ENCODE assay signal across 26 cellular contexts in the genomic region with DNA sequence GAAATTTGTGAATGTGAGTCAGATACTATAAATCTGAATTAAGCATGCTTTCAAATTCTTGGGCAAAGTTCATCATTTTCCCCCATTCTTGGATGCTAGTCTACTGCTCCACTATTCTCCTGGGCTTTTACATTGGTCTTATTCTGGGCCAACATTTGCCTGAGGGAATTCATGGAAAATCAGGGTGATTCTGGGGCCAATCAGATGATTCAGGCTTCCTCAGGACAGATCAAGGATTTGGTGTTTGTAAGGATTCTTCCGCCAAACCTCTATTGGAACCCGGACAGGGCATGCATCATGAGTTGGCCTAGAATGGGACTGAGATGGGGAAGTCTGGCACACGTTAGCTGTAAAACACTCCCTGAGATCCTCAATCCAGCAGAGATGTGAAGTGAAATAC.
DNase-seq lines count a peak whose midpoint lies in the region; ATAC-seq, FAIRE-seq and TF ChIP-seq lines count a peak whose summit lies in the region.
"Had no signal": no experiment of that assay in that cellular context is flagged by ENCODE, and none has a peak within 500 bp of the region (broad histone marks: within the 10 kb centered on the region; RNA-seq: fewer than 3 reads in every experiment).

No MANE protein-coding gene starts in this region.

- TF ChIP-seq CTCF in astrocyte (IDR thresholded peaks at IDR 0.05; ENCODE audit: insufficient read depth, low read depth, low read length), result no peak
- TF ChIP-seq CTCF in left lung (IDR thresholded peaks at IDR 0.05), result no peak

- H3K4me3 ChIP-seq in astrocyte (ENCODE audit: insufficient read depth, low read depth, low read length), result no peak overlapping the region
- H3K4me3 ChIP-seq in left lung, result no peak overlapping the region
- no peak overlapping the region for H3K4me3 ChIP-seq in aorta (ENCODE audit: low read length in 2 of 2)
- no peak overlapping the region for H3K4me3 ChIP-seq in neuronal stem cell (ENCODE audit: low read length in 2 of 2)
- H3K4me3 ChIP-seq: body of pancreas, neural progenitor cell, tibial artery had no signal

- DNase-seq in Right ventricle myocardium inferior (ENCODE audit: missing footprints) (no peak), cardiac septum (ENCODE audit: low spot score) (no peak), astrocyte (ENCODE audit: low read depth) (peak; percentile 71), left lung (no peak), aorta (peak in 1 of 2 donors; percentile 65), neuronal stem cell (ENCODE audit: low spot score) (no peak), ureter (ENCODE audit: low spot score) (no peak), head of caudate nucleus (no peak)
- DNase-seq: activated CD4-positive, alpha-beta T cell treated with anti-CD3 and anti-CD28 coated beads, Interleukin-2, amount 50 U/mL, for 48 hours; activated naive CD4-positive, alpha-beta T cell treated with anti-CD3 and anti-CD28 coated beads for 36 hours; activated T-cell treated with anti-CD3 and anti-CD28 coated beads for 4 hours; cortex of kidney; Kasumi-1; NCI-H526; retina; SHP77; stimulated activated CD4-positive, alpha-beta T cell treated with anti-CD3 and anti-CD28 coated beads, Interleukin-15, amount 100 ng/mL, for 24 hours; T-helper 1 cell had no signal

- H3K4ac ChIP-seq in neuronal stem cell (ENCODE audit: low read length), result no peak overlapping the region

- H4K91ac ChIP-seq in neuronal stem cell (ENCODE audit: low read depth, low read length, poor library complexity), result no peak overlapping the region

- no peak overlapping the region for H3K23ac ChIP-seq in neuronal stem cell (ENCODE audit: low read depth, low read length, poor library complexity)

- H3K9ac ChIP-seq in astrocyte (ENCODE audit: low read length) (no peak overlapping the region), neuronal stem cell (ENCODE audit: low read depth, low read length, poor library complexity) (no peak overlapping the region)
- H3K9ac ChIP-seq: neural progenitor cell had no signal

- peaks cover 3% of the 10 kb centered on the region for H3K9me3 Mint-ChIP-seq in astrocyte (ENCODE audit: unreplicated experiment)
- H3K9me3 Mint-ChIP-seq: neural progenitor cell had no signal

- H3K4me3 Mint-ChIP-seq in astrocyte (ENCODE audit: unreplicated experiment), result no peak overlapping the region
- H3K4me3 Mint-ChIP-seq: activated naive CD4-positive, alpha-beta T cell treated with anti-CD3 and anti-CD28 coated beads for 36 hours; neural progenitor cell; WTC11 had no signal

- H3K36me3 ChIP-seq in astrocyte (ENCODE audit: insufficient read depth, low read length) (no peaks in the 10 kb centered on the region), left lung (peaks cover 0 to 4% of the 10 kb centered on the region in 2 donors), aorta (ENCODE audit: control insufficient read depth in 1 of 2, insufficient read depth in 2 of 2, low read length in 1 of 2) (peaks cover 0 to 6% of the 10 kb centered on the region in 2 donors), neuronal stem cell (replicated peaks in 1 of 2; ENCODE audit: control insufficient read depth in 2 of 2, insufficient read depth in 2 of 2, low read length in 2 of 2) (no peaks in the 10 kb centered on the region)
- H3K36me3 ChIP-seq: neural progenitor cell had no signal

- H2AFZ ChIP-seq in astrocyte (ENCODE audit: low read depth, low read length), result no peak overlapping the region
- no peak overlapping the region for H2AFZ ChIP-seq in neuronal stem cell (ENCODE audit: low read length)
- H2AFZ ChIP-seq: neural progenitor cell had no signal

- H3K27ac Mint-ChIP-seq in astrocyte (ENCODE audit: unreplicated experiment), result no peak overlapping the region
- H3K27ac Mint-ChIP-seq: activated naive CD4-positive, alpha-beta T cell treated with anti-CD3 and anti-CD28 coated beads for 36 hours; neural progenitor cell; WTC11 had no signal

- H3K4me1 ChIP-seq in astrocyte (ENCODE audit: insufficient read depth, low read length), result no peaks in the 10 kb centered on the region
- H3K4me1 ChIP-seq in left lung, result no peaks in the 10 kb centered on the region
- H3K4me1 ChIP-seq in aorta (ENCODE audit: control insufficient read depth in 1 of 2, insufficient read depth in 2 of 2, low read length in 2 of 2), result peaks cover 0 to 4% of the 10 kb centered on the region in 2 donors
- H3K4me1 ChIP-seq in neuronal stem cell (ENCODE audit: control insufficient read depth in 2 of 2, insufficient read depth in 1 of 2, low read depth in 1 of 2, low read length in 2 of 2), result peaks cover 2% of the 10 kb centered on the region in 2 donors
- H3K4me1 ChIP-seq: body of pancreas, neural progenitor cell had no signal

- H3K4me1 Mint-ChIP-seq in astrocyte (ENCODE audit: low read depth, unreplicated experiment), result peaks cover 2% of the 10 kb centered on the region
- H3K4me1 Mint-ChIP-seq: neural progenitor cell, WTC11 had no signal

- no peak overlapping the region for H3K27ac ChIP-seq in astrocyte (ENCODE audit: low read depth, low read length)
- H3K27ac ChIP-seq in left lung, result no peak overlapping the region
- peak overlapping the region in 1 of 2 donors; percentile 51 for H3K27ac ChIP-seq in aorta (ENCODE audit: low read depth in 1 of 2, low read length in 2 of 2)
- H3K27ac ChIP-seq in neuronal stem cell (replicated peaks; ENCODE audit: low read length), result no peak overlapping the region
- H3K27ac ChIP-seq: 22Rv1, body of pancreas, neural progenitor cell had no signal

- no peak overlapping the region for H3K14ac ChIP-seq in neuronal stem cell (ENCODE audit: low read length)

- intact Hi-C loops in Right ventricle myocardium inferior (cut with DNase I) (no loop called here), cardiac septum (cut with DNase I) (no loop called here), left lung (cut with DNase I) (no loop called here), aorta (cut with DNase I) (loop anchor here in 1 of 2 donors (5.0 kb wide), 1 partner anchor 37 kb away; no protein-coding TSS in a partner anchor), head of caudate nucleus (cut with DNase I) (no loop called here)

- H3K4me2 ChIP-seq in astrocyte (ENCODE audit: low read length) (no peak overlapping the region), neuronal stem cell (ENCODE audit: insufficient read depth, low read length, poor library complexity, severe bottlenecking) (no peak overlapping the region)
- H3K4me2 ChIP-seq: neural progenitor cell had no signal

- WGBS in aorta, 2 donors, result 5 to 6% methylated on average over 3 of the region's 3 CpGs
- WGBS in neuronal stem cell (ENCODE audit: extremely low coverage in 2 of 2, insufficient read length in 2 of 2, insufficient replicate concordance in 1 of 2), 2 donors, result no CpG with 5 or more reads among the region's 3 CpGs

- H2BK120ac ChIP-seq in neuronal stem cell (ENCODE audit: low read depth, low read length), result no peak overlapping the region

- ATAC-seq in Right ventricle myocardium inferior, result peak; percentile 56
- peak; percentile 26 for ATAC-seq in left lung
- peak; percentile 82 for ATAC-seq in aorta (ENCODE audit: low FRiP score)
- ATAC-seq: body of pancreas, WTC11 had no signal

- H2AK5ac ChIP-seq in neuronal stem cell (ENCODE audit: low read depth, low read length), result no peak overlapping the region

- no peak overlapping the region for H2BK15ac ChIP-seq in neuronal stem cell (ENCODE audit: low read length)

- no peak overlapping the region for H3K18ac ChIP-seq in neuronal stem cell (ENCODE audit: low read length)

- peaks cover 17% of the 10 kb centered on the region for H3K36me3 Mint-ChIP-seq in astrocyte (ENCODE audit: low read depth, unreplicated experiment)
- H3K36me3 Mint-ChIP-seq: neural progenitor cell, WTC11 had no signal

- H3K27me3 Mint-ChIP-seq in astrocyte (ENCODE audit: low read depth, unreplicated experiment), result no peaks in the 10 kb centered on the region

- H3K9me3 ChIP-seq in astrocyte (ENCODE audit: insufficient read depth, low read depth, low read length) (no peaks in the 10 kb centered on the region), left lung (no peaks in the 10 kb centered on the region), aorta (ENCODE audit: control insufficient read depth, low read length) (no peaks in the 10 kb centered on the region), neuronal stem cell (replicated peaks in 1 of 2; ENCODE audit: control insufficient read depth in 2 of 2, insufficient read depth in 1 of 2, low read depth in 1 of 2, low read length in 2 of 2) (peaks cover 0 to 3% of the 10 kb centered on the region in 2 donors)
- H3K9me3 ChIP-seq: body of pancreas, tibial artery had no signal

- H2BK12ac ChIP-seq in neuronal stem cell (ENCODE audit: low read length), result no peak overlapping the region

- FAIRE-seq in astrocyte (lab: Jason Lieb, UNC), result no peak
- FAIRE-seq: endometrium, G401.6, HTR-8/SVneo had no signal

- no peak overlapping the region for H4K8ac ChIP-seq in neuronal stem cell (ENCODE audit: low read depth, low read length)

- H3K27me3 ChIP-seq in astrocyte (ENCODE audit: insufficient read depth, low read length) (no peaks in the 10 kb centered on the region), left lung (no peaks in the 10 kb centered on the region), aorta (ENCODE audit: control insufficient read depth in 1 of 2, insufficient read depth in 2 of 2, low read length in 1 of 2) (no peaks in the 10 kb centered on the region), neuronal stem cell (ENCODE audit: control insufficient read depth in 3 of 3, insufficient read depth in 3 of 3, low read depth in 1 of 3, low read length in 3 of 3) (no peaks in the 10 kb centered on the region)
- H3K27me3 ChIP-seq: body of pancreas, neural progenitor cell, tibial artery had no signal

- no peaks in the 10 kb centered on the region for H3K79me1 ChIP-seq in neuronal stem cell (ENCODE audit: low read depth, low read length)

- H2BK5ac ChIP-seq in neuronal stem cell (ENCODE audit: low read length), result no peak overlapping the region

- H3K79me2 ChIP-seq in astrocyte (ENCODE audit: insufficient read depth, low read length), result no peaks in the 10 kb centered on the region

- no peaks in the 10 kb centered on the region for H4K20me1 ChIP-seq in astrocyte (ENCODE audit: insufficient read depth, low read length)

Comparison
In these comparisons a context has a peak if more than half of its experiments do, and no peak if none do; other contexts are left out.
1. ATAC-seq: peak in every context shown above with its lines; median percentile 82 in aorta; 56 in Right ventricle myocardium inferior; 26 in left lung.